ENCODE assay signal across 29 cellular contexts in genomic region chr2:167790189-167790588, GRCh38.
"Had no signal": no experiment of that assay in that cellular context is flagged by ENCODE, and none has a peak within 500 bp of the region (broad histone marks: within the 10 kb centered on the region; RNA-seq: fewer than 3 reads in every experiment).

No MANE protein-coding gene starts in this region.

- DNase-seq: activated CD4-positive, alpha-beta T cell treated with anti-CD3 and anti-CD28 coated beads, Interleukin-2, amount 10 ng/mL, durations not matched to agents 7 days and 5 days; activated CD4-positive, alpha-beta T cell treated with anti-CD3 and anti-CD28 coated beads, Interleukin-2, amount 50 U/mL, for 48 hours; activated CD8-positive, alpha-beta T cell treated with anti-CD3 and anti-CD28 coated beads, Interleukin-2, amount 10 ng/mL, durations not matched to agents 7 days and 5 days; activated gamma-delta T cell; activated naive CD4-positive, alpha-beta T cell treated with Interleukin-2 at 50 U/mL for 16 hours; activated naive CD8-positive, alpha-beta T cell treated with anti-CD3 and anti-CD28 coated beads, Interleukin-2, amount 10 ng/mL, durations not matched to agents 7 days and 5 days; activated T-cell treated with anti-CD3 and anti-CD28 coated beads, Interleukin-2, amount 50 U/mL, for 24 hours; amygdala; NCI-H1105; NCI-H1417 treated with DMSO at 0.1 percent for 48 hours; NCI-H187 treated with DMSO at 0.1 percent for 48 hours; NCI-H2081; NCI-H2171 treated with DMSO at 0.1 percent for 48 hours; NCI-H2227 treated with DMSO at 0.1 percent for 48 hours; NCI-H446; NCI-H510A treated with DMSO at 0.1 percent for 48 hours; NCI-H526 treated with DMSO at 0.1 percent for 48 hours; NCI-H774; SHP77; SJCRH30; T1000; WERI-Rb-1 had no signal

- H3K27ac ChIP-seq: ascending aorta, cardiac muscle cell, SJCRH30, SK-N-MC, WERI-Rb-1 had no signal

- H3K4me3 ChIP-seq: ascending aorta, cardiac muscle cell, SJCRH30, SK-N-MC had no signal

- H3K36me3 Mint-ChIP-seq: activated naive CD4-positive, alpha-beta T cell treated with anti-CD3 and anti-CD28 coated beads, Interleukin-2, amount 50 U/mL, for 24 hours; activated naive CD8-positive, alpha-beta T cell treated with anti-CD3 and anti-CD28 coated beads, Interleukin-2, amount 10 ng/mL, durations not matched to agents 7 days and 5 days had no signal

- H3K9me3 Mint-ChIP-seq: activated CD4-positive, alpha-beta T cell treated with anti-CD3 and anti-CD28 coated beads, Interleukin-2, amount 10 ng/mL, durations not matched to agents 7 days and 5 days; activated naive CD8-positive, alpha-beta T cell treated with anti-CD3 and anti-CD28 coated beads, Interleukin-2, amount 10 ng/mL, durations not matched to agents 7 days and 5 days; activated T-cell treated with anti-CD3 and anti-CD28 coated beads, Interleukin-2, amount 50 U/mL, for 24 hours; activated T-helper 2 cell treated with anti-CD3 and anti-CD28 coated beads, Interferon-gamma antibody, Interleukin-2, Interleukin-4, amounts not matched to agents 10 μg/mL and 5 μg/mL and 100 μg/mL, durations not matched to agents 14 hours and 24 hours and 36 hours; central memory CD8-positive, alpha-beta T cell had no signal

- H3K9me3 ChIP-seq: ascending aorta, SJCRH30 had no signal

- H3K4me1 ChIP-seq: ascending aorta had no signal

- H3K36me3 ChIP-seq: ascending aorta, cardiac muscle cell, SJCRH30, WERI-Rb-1 had no signal

- H3K27me3 Mint-ChIP-seq: activated CD4-positive, alpha-beta T cell treated with anti-CD3 and anti-CD28 coated beads, Interleukin-2, amount 10 ng/mL, durations not matched to agents 7 days and 5 days; activated naive CD8-positive, alpha-beta T cell treated with anti-CD3 and anti-CD28 coated beads, Interleukin-2, amount 10 ng/mL, durations not matched to agents 7 days and 5 days; activated T-cell treated with anti-CD3 and anti-CD28 coated beads, Interleukin-2, amount 50 U/mL, for 24 hours had no signal

- H3K27ac Mint-ChIP-seq: activated CD4-positive, alpha-beta T cell treated with anti-CD3 and anti-CD28 coated beads, Interleukin-2, amount 10 ng/mL, durations not matched to agents 7 days and 5 days; activated CD8-positive, alpha-beta T cell treated with anti-CD3 and anti-CD28 coated beads, Interleukin-2, amount 10 ng/mL, durations not matched to agents 7 days and 5 days; activated naive CD4-positive, alpha-beta T cell treated with anti-CD3 and anti-CD28 coated beads, Interleukin-2, amount 50 U/mL, for 24 hours; activated naive CD8-positive, alpha-beta T cell treated with anti-CD3 and anti-CD28 coated beads, Interleukin-2, amount 10 ng/mL, durations not matched to agents 7 days and 5 days; activated T-cell treated with anti-CD3 and anti-CD28 coated beads, Interleukin-2, amount 50 U/mL, for 24 hours; activated T-helper 2 cell treated with anti-CD3 and anti-CD28 coated beads, Interferon-gamma antibody, Interleukin-2, Interleukin-4, amounts not matched to agents 10 μg/mL and 5 μg/mL and 100 μg/mL, durations not matched to agents 14 hours and 24 hours and 36 hours had no signal

- ATAC-seq: activated CD8-positive, alpha-beta T cell treated with anti-CD3 and anti-CD28 coated beads, Interleukin-2, amount 10 ng/mL, durations not matched to agents 7 days and 5 days; Panc1 had no signal

- H3K4me1 Mint-ChIP-seq: activated CD4-positive, alpha-beta T cell treated with anti-CD3 and anti-CD28 coated beads, Interleukin-2, amount 10 ng/mL, durations not matched to agents 7 days and 5 days; activated naive CD4-positive, alpha-beta T cell treated with anti-CD3 and anti-CD28 coated beads, Interleukin-2, amount 50 U/mL, for 24 hours; activated naive CD8-positive, alpha-beta T cell treated with anti-CD3 and anti-CD28 coated beads, Interleukin-2, amount 10 ng/mL, durations not matched to agents 7 days and 5 days; central memory CD8-positive, alpha-beta T cell had no signal

- H3K4me3 Mint-ChIP-seq: activated CD4-positive, alpha-beta T cell treated with anti-CD3 and anti-CD28 coated beads, Interleukin-2, amount 10 ng/mL, durations not matched to agents 7 days and 5 days; activated CD8-positive, alpha-beta T cell treated with anti-CD3 and anti-CD28 coated beads, Interleukin-2, amount 10 ng/mL, durations not matched to agents 7 days and 5 days; activated naive CD4-positive, alpha-beta T cell treated with anti-CD3 and anti-CD28 coated beads, Interleukin-2, amount 50 U/mL, for 24 hours; activated naive CD8-positive, alpha-beta T cell treated with anti-CD3 and anti-CD28 coated beads, Interleukin-2, amount 10 ng/mL, durations not matched to agents 7 days and 5 days; activated T-cell treated with anti-CD3 and anti-CD28 coated beads, Interleukin-2, amount 50 U/mL, for 24 hours; central memory CD8-positive, alpha-beta T cell had no signal

- H3K27me3 ChIP-seq: ascending aorta, cardiac muscle cell, SJCRH30 had no signal
